28 cellular contexts compared by ENCODE assay signal in genomic region chr18:73728657-73729056, GRCh38.
"Had no signal": no experiment of that assay in that cellular context is flagged by ENCODE, and none has a peak within 500 bp of the region (broad histone marks: within the 10 kb centered on the region; RNA-seq: fewer than 3 reads in every experiment).

No MANE protein-coding gene starts in this region.

- ATAC-seq: activated naive CD4-positive, alpha-beta T cell treated with anti-CD3 and anti-CD28 coated beads, Interleukin-2, amount 50 U/mL, for 72 hours; activated T-cell treated with anti-CD3 and anti-CD28 coated beads, Interleukin-2, amount 50 U/mL, for 4 hours; PC-3; T-cell had no signal

- H3K36me3 ChIP-seq: MG63 had no signal

- H3K27ac Mint-ChIP-seq: activated CD4-positive, alpha-beta memory T cell treated with anti-CD3 and anti-CD28 coated beads for 36 hours; activated CD4-positive, alpha-beta T cell treated with anti-CD3 and anti-CD28 coated beads, Interleukin-2, amount 10 ng/mL, durations not matched to agents 7 days and 5 days; activated naive CD4-positive, alpha-beta T cell treated with anti-CD3 and anti-CD28 coated beads, Interleukin-2, amount 50 U/mL, for 72 hours; brain; T-cell had no signal

- H3K36me3 Mint-ChIP-seq: activated CD4-positive, alpha-beta memory T cell treated with anti-CD3 and anti-CD28 coated beads for 36 hours; activated naive CD4-positive, alpha-beta T cell treated with anti-CD3 and anti-CD28 coated beads, Interleukin-2, amount 50 U/mL, for 72 hours; brain; T-cell had no signal

- H3K4me1 Mint-ChIP-seq: activated CD4-positive, alpha-beta T cell treated with anti-CD3 and anti-CD28 coated beads, Interleukin-2, amount 10 ng/mL, durations not matched to agents 7 days and 5 days; central memory CD8-positive, alpha-beta T cell; T-cell had no signal

- H3K4me3 ChIP-seq: MG63 had no signal

- H3K9me3 ChIP-seq: MG63 had no signal

- H3K9me3 Mint-ChIP-seq: activated CD4-positive, alpha-beta T cell treated with anti-CD3 and anti-CD28 coated beads, Interleukin-2, amount 10 ng/mL, durations not matched to agents 7 days and 5 days had no signal

- H3K27me3 Mint-ChIP-seq: activated CD4-positive, alpha-beta memory T cell treated with anti-CD3 and anti-CD28 coated beads for 36 hours; activated CD4-positive, alpha-beta T cell treated with anti-CD3 and anti-CD28 coated beads, Interleukin-2, amount 10 ng/mL, durations not matched to agents 7 days and 5 days; central memory CD8-positive, alpha-beta T cell; T-cell had no signal

- H3K27me3 ChIP-seq: MG63 had no signal

- DNase-seq: activated CD4-positive, alpha-beta memory T cell treated with anti-CD3 and anti-CD28 coated beads for 36 hours; activated CD4-positive, alpha-beta T cell treated with anti-CD3 and anti-CD28 coated beads, Interleukin-2, amount 10 ng/mL, durations not matched to agents 7 days and 5 days; activated CD4-positive, CD25-positive, alpha-beta regulatory T cell; activated CD8-positive, alpha-beta memory T cell treated with anti-CD3 and anti-CD28 coated beads for 24 hours; activated effector memory CD4-positive, alpha-beta T cell treated with anti-CD3 and anti-CD28 coated beads, Interleukin-2, amount 50 U/mL, for 16 hours; activated naive CD4-positive, alpha-beta T cell treated with Interleukin-2 at 50 U/mL for 16 hours; activated T-cell treated with anti-CD3 and anti-CD28 coated beads, Interleukin-2, amount 50 U/mL, for 4 hours; amygdala; MG63; MV-4-11; NCI-H1092 treated with DMSO at 0.1 percent for 48 hours; NCI-H1417 treated with DMSO at 0.1 percent for 48 hours; NCI-H1694; NCI-H2029; NCI-H2107; NCI-H2171 treated with DMSO at 0.1 percent for 48 hours; NCI-H226; NCI-H526 treated with DMSO at 0.1 percent for 48 hours; NCI-H82; NK-92 treated with Interleukin-12 subunit alpha and Interleukin-12 subunit beta, amount 100 ng/mL, for 24 hours; PC-3; SHP77 treated with DMSO at 0.1 percent for 48 hours; T-cell; T-helper 2 cell; T1000 had no signal

- H3K4me3 Mint-ChIP-seq: activated CD4-positive, alpha-beta memory T cell treated with anti-CD3 and anti-CD28 coated beads for 36 hours; activated CD4-positive, alpha-beta T cell treated with anti-CD3 and anti-CD28 coated beads, Interleukin-2, amount 10 ng/mL, durations not matched to agents 7 days and 5 days; activated T-cell treated with anti-CD3 and anti-CD28 coated beads, Interleukin-2, amount 50 U/mL, for 4 hours; brain; central memory CD8-positive, alpha-beta T cell; T-cell had no signal
